In the genomic region with DNA sequence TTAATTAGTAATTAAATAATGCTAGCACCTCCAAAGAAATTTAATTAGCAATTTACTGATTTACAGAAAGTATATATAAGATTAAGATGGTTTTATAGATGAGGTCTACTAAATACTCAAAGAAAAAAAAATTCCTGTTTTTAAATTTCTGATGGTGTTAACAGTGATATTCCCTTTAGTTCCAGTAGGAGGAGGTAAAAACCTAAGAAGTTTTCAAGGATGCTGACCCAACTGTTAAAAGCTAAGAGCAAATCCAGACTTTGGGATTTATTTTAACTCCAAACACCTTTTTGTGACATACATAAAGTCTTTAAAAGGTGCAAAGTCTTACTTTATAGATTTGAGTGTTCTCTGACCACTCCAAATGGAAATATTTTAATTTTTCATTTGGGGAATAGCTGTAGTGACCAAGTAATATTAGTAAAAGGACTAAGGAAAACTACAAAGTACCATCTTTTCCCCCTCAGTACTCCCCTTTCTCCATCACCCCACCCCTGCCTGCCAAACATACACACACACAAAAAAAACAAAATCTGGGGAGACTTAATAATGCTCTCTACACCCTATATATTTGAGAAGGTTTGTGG, we compare ENCODE assay signal across 11 cellular contexts. TPM values are rescaled to one million over a fixed set of nuclear protein-coding genes. Genes with fewer than 3 reads are reported as not detected.
DNase-seq lines count a peak whose midpoint lies in the region; ATAC-seq, FAIRE-seq and TF ChIP-seq lines count a peak whose summit lies in the region.
"Had no signal": no experiment of that assay in that cellular context is flagged by ENCODE, and none has a peak within 500 bp of the region (broad histone marks: within the 10 kb centered on the region; RNA-seq: fewer than 3 reads in every experiment).

No MANE protein-coding gene starts in this region.

- H2AFZ ChIP-seq in PC-9 (no peak overlapping the region), osteoblast (ENCODE audit: low read length) (no peak overlapping the region)

- TF ChIP-seq POLR2A in GM12891 (IDR thresholded peaks at IDR 0.05; ENCODE audit: low read depth, low read length) = no peak
- no peak for TF ChIP-seq POLR2A in ovary (IDR thresholded peaks at IDR 0.05)

- no peak overlapping the region for H3K4me3 Mint-ChIP-seq in endothelial cell (ENCODE audit: unreplicated experiment)
- H3K4me3 Mint-ChIP-seq: activated naive CD8-positive, alpha-beta T cell treated with anti-CD3 and anti-CD28 coated beads, Interleukin-2, amount 10 ng/mL, durations not matched to agents 7 days and 5 days; immature natural killer cell had no signal

- H3K4me2 ChIP-seq in PC-9 (no peak overlapping the region), osteoblast (ENCODE audit: insufficient read depth, low read length) (no peak overlapping the region)

- no peaks in the 10 kb centered on the region for H3K27me3 Mint-ChIP-seq in endothelial cell (ENCODE audit: unreplicated experiment)

- H3K9me3 ChIP-seq in PC-9 (ENCODE audit: insufficient read depth, low read depth) = no peaks in the 10 kb centered on the region
- no peaks in the 10 kb centered on the region for H3K9me3 ChIP-seq in osteoblast (ENCODE audit: low read depth, low read length)
- no peaks in the 10 kb centered on the region for H3K9me3 ChIP-seq in ovary

- no peaks in the 10 kb centered on the region for H3K36me3 ChIP-seq in PC-9 (ENCODE audit: low read depth)
- no peaks in the 10 kb centered on the region for H3K36me3 ChIP-seq in osteoblast (ENCODE audit: insufficient read depth, low read length)
- H3K36me3 ChIP-seq in ovary = no peaks in the 10 kb centered on the region

- CTCF ChIA-PET in PC-9 (lab: Charles Lee) = interaction anchor here (0.8 kb wide), 1 partner anchor 287 kb away, joined by 3 read pairs; no protein-coding TSS in a partner anchor

- no peaks in the 10 kb centered on the region for H3K36me3 Mint-ChIP-seq in endothelial cell (ENCODE audit: low read depth, unreplicated experiment)
- H3K36me3 Mint-ChIP-seq: activated naive CD8-positive, alpha-beta T cell treated with anti-CD3 and anti-CD28 coated beads, Interleukin-2, amount 10 ng/mL, durations not matched to agents 7 days and 5 days; immature natural killer cell had no signal

- H3K27me3 ChIP-seq in PC-9 (ENCODE audit: insufficient read depth, low read depth) (no peaks in the 10 kb centered on the region), osteoblast (ENCODE audit: insufficient read depth, low read length) (no peaks in the 10 kb centered on the region), ovary (no peaks in the 10 kb centered on the region)

- no TSS peak for BruUV-seq in PC-9 (replicated peaks; lab: Mats Ljungman, UMichigan)

- peak; percentile 41 for TF ChIP-seq CTCF in GM13977 (IDR thresholded peaks at IDR 0.05; ENCODE audit: extremely low read depth, insufficient read depth, missing control alignments)
- TF ChIP-seq CTCF in PC-9 (conservative IDR thresholded peaks at IDR 0.05) = peak; percentile 58
- peak; percentile 74 for TF ChIP-seq CTCF in endothelial cell (IDR thresholded peaks at IDR 0.05; ENCODE audit: unreplicated experiment)
- peak; percentile 2 for TF ChIP-seq CTCF in osteoblast (IDR thresholded peaks at IDR 0.05; ENCODE audit: extremely low read depth, low read depth, low read length)
- TF ChIP-seq CTCF in ovary (IDR thresholded peaks at IDR 0.05) = no peak

- DNase-seq in GM13977 (ENCODE audit: low spot score) (no peak), PC-9 (no peak), endothelial cell (ENCODE audit: low spot score) (no peak), osteoblast (ENCODE audit: insufficient read length, low spot score, missing footprints) (no peak), activated gamma-delta T cell (lab: John Stamatoyannopoulos, UW) (no peak), GM12891 (ENCODE audit: insufficient read length, low spot score) (no peak), ovary (no peak)
- DNase-seq: activated naive CD8-positive, alpha-beta T cell treated with anti-CD3 and anti-CD28 coated beads, Interleukin-2, amount 10 ng/mL, durations not matched to agents 7 days and 5 days; immature natural killer cell had no signal

- no peak for FAIRE-seq in GM12891 (lab: Jason Lieb, UNC)
- FAIRE-seq: GM18507 had no signal

- no peaks in the 10 kb centered on the region for H3F3A ChIP-seq in PC-9 (ENCODE audit: insufficient read depth, low read depth)

- intact Hi-C loops in PC-9 (cut with micrococcal nuclease; ENCODE audit: unreplicated experiment) (loop anchor here (2.0 to 5.0 kb wide), 2 partner anchors 286 to 611 kb away; no protein-coding TSS in a partner anchor), ovary (cut with DNase I) (no loop called here)

- H3K4me1 ChIP-seq in PC-9 (replicated peaks; ENCODE audit: insufficient read depth) = no peaks in the 10 kb centered on the region
- no peaks in the 10 kb centered on the region for H3K4me1 ChIP-seq in osteoblast (ENCODE audit: insufficient read depth, low read length)
- H3K4me1 ChIP-seq in ovary (ENCODE audit: insufficient read depth) = no peaks in the 10 kb centered on the region

- H3K27ac ChIP-seq in PC-9 (no peak overlapping the region), osteoblast (ENCODE audit: low read depth, low read length) (no peak overlapping the region), ovary (no peak overlapping the region)

- no peak overlapping the region for H3K27ac Mint-ChIP-seq in endothelial cell (ENCODE audit: unreplicated experiment)
- H3K27ac Mint-ChIP-seq: activated naive CD8-positive, alpha-beta T cell treated with anti-CD3 and anti-CD28 coated beads, Interleukin-2, amount 10 ng/mL, durations not matched to agents 7 days and 5 days; immature natural killer cell had no signal

- POLR2A ChIA-PET in PC-9 (lab: Charles Lee; ENCODE audit: unreplicated experiment) = no interaction called here

- H3K9me2 ChIP-seq in PC-9 (ENCODE audit: insufficient read depth) = no peaks in the 10 kb centered on the region

- H3K4me3 ChIP-seq in PC-9 (no peak overlapping the region), osteoblast (ENCODE audit: insufficient read depth, low read length) (no peak overlapping the region), ovary (no peak overlapping the region)

- no peaks in the 10 kb centered on the region for H4K20me1 ChIP-seq in PC-9 (ENCODE audit: insufficient read depth)
- H4K20me1 ChIP-seq in osteoblast (ENCODE audit: insufficient read depth, low read length) = no peaks in the 10 kb centered on the region

- H3K79me2 ChIP-seq in PC-9 (ENCODE audit: low read depth) (no peaks in the 10 kb centered on the region), osteoblast (ENCODE audit: insufficient read depth, low read length) (no peaks in the 10 kb centered on the region)

- no peak for TF ChIP-seq EP300 in ovary (IDR thresholded peaks at IDR 0.05)

- no peak for ATAC-seq in HG02840 (IDR thresholded peaks at IDR 0.05; ENCODE audit: low FRiP score, unreplicated experiment)

- in situ Hi-C loops in GM13977 (cut with MboI; ENCODE audit: low pct_unique_long_range_greater_than_20kb, low sequenced_read_pairs, unreplicated experiment) = loop anchor here (25.0 kb wide), 1 partner anchor 209 kb away; no protein-coding TSS in a partner anchor

- no peaks in the 10 kb centered on the region for H3K4me1 Mint-ChIP-seq in endothelial cell (ENCODE audit: unreplicated experiment)
- H3K4me1 Mint-ChIP-seq: activated naive CD8-positive, alpha-beta T cell treated with anti-CD3 and anti-CD28 coated beads, Interleukin-2, amount 10 ng/mL, durations not matched to agents 7 days and 5 days; immature natural killer cell had no signal

- no peaks in the 10 kb centered on the region for H3K9me3 Mint-ChIP-seq in endothelial cell (ENCODE audit: unreplicated experiment)
- H3K9me3 Mint-ChIP-seq: activated naive CD8-positive, alpha-beta T cell treated with anti-CD3 and anti-CD28 coated beads, Interleukin-2, amount 10 ng/mL, durations not matched to agents 7 days and 5 days; immature natural killer cell had no signal

TF ChIP-seq in GM12891, 5 proteins besides CTCF, POLR2A, EP300 and RAD21:
- TF ChIP-seq SPI1 (IDR thresholded peaks at IDR 0.05; ENCODE audit: low read depth, low read length) = no peak

RNA-seq across cellular contexts. Expression of a gene that starts 34.2 kb away (rescaled TPM):
- not detected in 2 replicates for total RNA-seq in PC-9 (2021)
- not detected for total RNA-seq in endothelial cell (ENCODE audit: unreplicated experiment)
- not detected in 2 replicates for total RNA-seq in osteoblast
- not detected for polyA plus RNA-seq in GM12891 (2012; ENCODE audit: low read depth, missing spikeins)
- not detected for total RNA-seq in ovary
- not detected for polyA plus RNA-seq in ovary
- total RNA-seq: activated naive CD8-positive, alpha-beta T cell treated with anti-CD3 and anti-CD28 coated beads, Interleukin-2, amount 10 ng/mL, durations not matched to agents 7 days and 5 days had no signal

RNA-seq across cellular contexts. Expression of a gene that starts 36.7 kb away (rescaled TPM):
- total RNA-seq in PC-9 (2021) = not detected in 2 replicates
- not detected for total RNA-seq in endothelial cell (ENCODE audit: unreplicated experiment)
- total RNA-seq in osteoblast = not detected in 2 replicates
- polyA plus RNA-seq in GM12891 (2012; ENCODE audit: low read depth, missing spikeins) = not detected
- under 1 TPM in 5 of 7 donors, not detected in 2; 0.12 to 0.65 (median 0.25) TPM for total RNA-seq in ovary
- under 1 TPM in 1 of 2 donors, not detected in 1; 0.17 TPM for polyA plus RNA-seq in ovary
- total RNA-seq: activated naive CD8-positive, alpha-beta T cell treated with anti-CD3 and anti-CD28 coated beads, Interleukin-2, amount 10 ng/mL, durations not matched to agents 7 days and 5 days had no signal

Comparison
In these comparisons a context has a peak if more than half of its experiments do, and no peak if none do; other contexts are left out.
1. CTCF ChIP-seq: peak in GM13977 (single experiment), PC-9 (single experiment), endothelial cell (single experiment) and osteoblast (single experiment); none in ovary (0 of 3).